2 cellular contexts compared by ENCODE assay signal in genomic region chr19:47547175-47547574, GRCh38.
TF ChIP-seq lines count a peak whose summit lies in the region.

No MANE protein-coding gene starts in this region.

TF ChIP-seq in HepG2, 621 proteins besides CTCF, POLR2A, EP300 and RAD21:
- TF ChIP-seq HMG20B (CRISPR knock-in tag; conservative IDR thresholded peaks at IDR 0.05) = no peak
- TF ChIP-seq CEBPB (IDR thresholded peaks at IDR 0.05; ENCODE audit: borderline replicate concordance, low read depth, low read length) = peak; percentile 52

TF ChIP-seq in K562, 482 proteins besides CTCF, POLR2A, EP300 and RAD21:
- no peak for TF ChIP-seq CEBPG (CRISPR knock-in tag; IDR thresholded peaks at IDR 0.05)
- peak; percentile 62 to 77; a peak in 3 of 4 replicates for TF ChIP-seq CEBPG (tag; conservative IDR thresholded peaks at IDR 0.05 in 1 of 2, IDR thresholded peaks at IDR 0.05 in 1 of 2)
- TF ChIP-seq SAFB (IDR thresholded peaks at IDR 0.05; ENCODE audit: borderline replicate concordance, low read depth, low read length) = no peak
- TF ChIP-seq ATF3 (IDR thresholded peaks at IDR 0.05) = peak; percentile 42; the same call in 1 of the 2 replicates
- no peak for TF ChIP-seq ATF3 (CRISPR knock-in tag; conservative IDR thresholded peaks at IDR 0.05)
- TF ChIP-seq CEBPB (tag; IDR thresholded peaks at IDR 0.05) = peak; percentile 83
